ENCODE assay signal across 21 cellular contexts in genomic region chr17:12348476-12348875, GRCh38.
"Had no signal": no experiment of that assay in that cellular context is flagged by ENCODE, and none has a peak within 500 bp of the region (broad histone marks: within the 10 kb centered on the region; RNA-seq: fewer than 3 reads in every experiment).

No MANE protein-coding gene starts in this region.

- H3K36me3 ChIP-seq: brain microvascular endothelial cell, pancreas, sigmoid colon, spleen, upper lobe of left lung, WERI-Rb-1 had no signal

- ATAC-seq: activated CD8-positive, alpha-beta T cell treated with anti-CD3 and anti-CD28 coated beads, Interleukin-2, amount 10 ng/mL, durations not matched to agents 7 days and 5 days; activated naive CD4-positive, alpha-beta T cell treated with anti-CD3 and anti-CD28 coated beads, Interleukin-2, amount 50 U/mL, for 72 hours; left lobe of liver; mucosa of descending colon; naive thymus-derived CD4-positive, alpha-beta T cell; pancreas; T-cell had no signal

- H3K9me3 ChIP-seq: mucosa of descending colon, pancreas, upper lobe of left lung had no signal

- H3K27ac ChIP-seq: brain microvascular endothelial cell, epithelial cell of prostate, pancreas, sigmoid colon, spleen, upper lobe of left lung, WERI-Rb-1 had no signal

- DNase-seq: activated CD4-positive, alpha-beta T cell treated with anti-CD3 and anti-CD28 coated beads for 4 hours; activated CD8-positive, alpha-beta memory T cell treated with anti-CD3 and anti-CD28 coated beads, Interleukin-2, amount 50 U/mL, for 4 hours; activated CD8-positive, alpha-beta T cell treated with anti-CD3 and anti-CD28 coated beads, Interleukin-2, amount 10 ng/mL, durations not matched to agents 7 days and 5 days; activated gamma-delta T cell; activated T-cell treated with anti-CD3 and anti-CD28 coated beads, Interleukin-2, amount 50 U/mL, for 48 hours; brain microvascular endothelial cell; dermis blood vessel endothelial cell; islet precursor cell; mammary epithelial cell; mucosa of descending colon; naive thymus-derived CD4-positive, alpha-beta T cell; pancreas; sigmoid colon; spleen; T-cell; T-helper 9 cell; upper lobe of left lung; WERI-Rb-1 had no signal

- H3K27me3 ChIP-seq: brain microvascular endothelial cell, pancreas, sigmoid colon, spleen, upper lobe of left lung had no signal

- H3K4me3 ChIP-seq: mucosa of descending colon, pancreas, sigmoid colon, spleen, upper lobe of left lung had no signal

- FAIRE-seq: pancreas had no signal

- H3K4me1 ChIP-seq: pancreas, spleen, upper lobe of left lung had no signal
